Comparison of ENCODE assay signal across 24 cellular contexts in the genomic region with DNA sequence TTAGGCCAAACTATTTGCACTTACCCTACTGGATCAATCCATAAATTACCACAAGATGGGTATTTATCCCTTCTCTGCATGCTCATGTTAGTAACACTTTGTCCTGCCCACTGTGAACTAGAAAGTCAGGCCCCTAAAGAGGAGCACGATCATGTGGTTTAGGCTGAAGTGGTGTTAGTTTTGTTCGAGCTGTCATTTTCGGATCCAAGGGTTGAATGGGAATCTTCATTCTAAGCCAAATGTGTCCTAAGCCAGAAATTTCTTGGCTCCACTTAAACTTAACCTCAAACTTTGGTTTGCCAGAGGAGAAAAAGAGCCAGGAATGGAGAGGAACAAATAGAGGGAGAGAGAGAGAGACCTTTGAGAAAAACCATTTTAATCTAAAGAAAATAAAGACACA.
DNase-seq lines count a peak whose midpoint lies in the region; ATAC-seq, FAIRE-seq and TF ChIP-seq lines count a peak whose summit lies in the region.
"Had no signal": no experiment of that assay in that cellular context is flagged by ENCODE, and none has a peak within 500 bp of the region (broad histone marks: within the 10 kb centered on the region; RNA-seq: fewer than 3 reads in every experiment).

No MANE protein-coding gene starts in this region.

- no peaks in the 10 kb centered on the region for H3K36me3 ChIP-seq in liver (ENCODE audit: control insufficient read depth in 4 of 4, insufficient read depth in 3 of 4, low read depth in 1 of 4, low read length in 3 of 4)
- no peaks in the 10 kb centered on the region for H3K36me3 ChIP-seq in HepG2 (replicated peaks in 1 of 2; ENCODE audit: control insufficient read depth in 1 of 2, insufficient read depth in 2 of 2, low read length in 2 of 2)
- H3K36me3 ChIP-seq in mesenchymal stem cell (ENCODE audit: control insufficient read depth in 1 of 2, insufficient read depth in 2 of 2, low read depth in 1 of 2, low read length in 2 of 2), result no peaks in the 10 kb centered on the region
- no peaks in the 10 kb centered on the region for H3K36me3 ChIP-seq in GM23248 (ENCODE audit: low read depth)
- no peaks in the 10 kb centered on the region for H3K36me3 ChIP-seq in OCI-LY7 (ENCODE audit: insufficient read depth, low read length)
- H3K36me3 ChIP-seq: BE2C, SJCRH30 had no signal

- H3K9ac ChIP-seq in liver (ENCODE audit: low read depth in 1 of 2, low read length in 2 of 2) (no peak overlapping the region), HepG2 (ENCODE audit: insufficient read depth, low read depth, low read length) (no peak overlapping the region), mesenchymal stem cell (ENCODE audit: low read length) (peak overlapping the region; percentile 23), GM23248 (no peak overlapping the region)

- H3F3A ChIP-seq in GM23248 (ENCODE audit: insufficient read depth), result no peaks in the 10 kb centered on the region

- intact Hi-C loops in HepG2 (cut with micrococcal nuclease; ENCODE audit: unreplicated experiment) (no loop called here), Right ventricle myocardium superior (cut with DNase I) (no loop called here), OCI-LY7 (cut with micrococcal nuclease; ENCODE audit: unreplicated experiment) (no loop called here)

- H3K79me2 ChIP-seq in HepG2 (ENCODE audit: insufficient read depth, low read length), result no peaks in the 10 kb centered on the region
- no peaks in the 10 kb centered on the region for H3K79me2 ChIP-seq in GM23248 (ENCODE audit: insufficient read depth)
- H3K79me2 ChIP-seq in OCI-LY7 (ENCODE audit: insufficient read depth, low read depth, low read length), result no peaks in the 10 kb centered on the region

- no peak overlapping the region for H2AK5ac ChIP-seq in mesenchymal stem cell (ENCODE audit: low read length, severe bottlenecking)

- H4K8ac ChIP-seq in mesenchymal stem cell (ENCODE audit: low read length), result no peak overlapping the region

- no peaks in the 10 kb centered on the region for H3K79me1 ChIP-seq in mesenchymal stem cell (replicated peaks; ENCODE audit: low read length, poor library complexity, severe bottlenecking)

- no peak for FAIRE-seq in HepG2 (lab: Jason Lieb, UNC)
- FAIRE-seq: GM12892, H1 had no signal

- H2BK120ac ChIP-seq in mesenchymal stem cell (ENCODE audit: low read depth, low read length), result no peak overlapping the region

- TF ChIP-seq EP300 in HepG2 (IDR thresholded peaks at IDR 0.05; ENCODE audit: low read depth in 2 of 2, low read length in 2 of 2) (no peak), HepG2 (CRISPR knock-in tag; IDR thresholded peaks at IDR 0.05; ENCODE audit: borderline replicate concordance) (no peak)

- H3K27ac ChIP-seq in liver (ENCODE audit: low read depth in 1 of 2, low read length in 2 of 2) (peak overlapping the region in 1 of 2 donors; percentile 28), HepG2 (ENCODE audit: extremely low read length, insufficient read depth, low read length) (no peak overlapping the region), mesenchymal stem cell (ENCODE audit: low read length, poor library complexity, severe bottlenecking) (no peak overlapping the region), GM23248 (no peak overlapping the region), OCI-LY7 (ENCODE audit: low read depth, low read length, poor library complexity, severe bottlenecking) (no peak overlapping the region)
- H3K27ac ChIP-seq: SJCRH30 had no signal

- DNase-seq in HepG2 (ENCODE audit: low spot score), result no peak
- DNase-seq in Right ventricle myocardium superior, result no peak
- no peak for DNase-seq in mesenchymal stem cell
- no peak for DNase-seq in GM23248
- DNase-seq in OCI-LY7 (ENCODE audit: low spot score), result no peak
- no peak for DNase-seq in NCI-H774 (lab: John Stamatoyannopoulos, UW)
- DNase-seq: activated CD4-positive, alpha-beta T cell treated with anti-CD3 and anti-CD28 coated beads, Interleukin-2, amount 50 U/mL, for 1 hour; activated CD8-positive, alpha-beta memory T cell treated with anti-CD3 and anti-CD28 coated beads, Interleukin-2, amount 50 U/mL, for 4 hours; activated naive CD8-positive, alpha-beta T cell treated with anti-CD3 and anti-CD28 coated beads, Interleukin-2, amount 50 U/mL, for 24 hours; BE2C; central memory CD4-positive, alpha-beta T cell; COR-L47; DMS79 treated with DMSO at 0.1 percent for 48 hours; islet precursor cell; NCI-H1436 treated with DMSO at 0.1 percent for 48 hours; NCI-H82; PC-3; SJCRH30; stimulated activated CD4-positive, alpha-beta T cell treated with anti-CD3 and anti-CD28 coated beads, Interleukin-12 subunit alpha, Interleukin-12 subunit beta, amount 100 ng/mL, for 4 hours had no signal

- H2BK15ac ChIP-seq in mesenchymal stem cell (ENCODE audit: low read depth, poor library complexity, severe bottlenecking), result no peak overlapping the region

- BruUV-seq in HepG2 (replicated peaks; lab: Mats Ljungman, UMichigan), result no TSS peak
- BruUV-seq in OCI-LY7 (replicated peaks; lab: Mats Ljungman, UMichigan), result no TSS peak

- peak overlapping the region; percentile 5 to 8 for H3K18ac ChIP-seq in mesenchymal stem cell (ENCODE audit: low read depth in 1 of 2, low read length in 2 of 2)

- peak overlapping the region in 1 of 2 experiments; percentile 9 for H3K4ac ChIP-seq in mesenchymal stem cell (ENCODE audit: low read depth in 1 of 2, low read length in 2 of 2)

- 29% methylated on average over 3 of the region's 3 CpGs for WGBS in liver
- 0% methylated on average over 3 of the region's 3 CpGs for WGBS in HepG2 (ENCODE audit: low lambda C conversion rate)
- WGBS in mesenchymal stem cell, result no CpG with 5 or more reads among the region's 3 CpGs
- WGBS in GM23248 (ENCODE audit: low coverage in 1 of 2, low lambda C conversion rate in 2 of 2, missing lambda C conversion rate in 2 of 2), 2 experiments, result 32 to 33% methylated on average over 3 of the region's 3 CpGs

- no peak overlapping the region for H3K14ac ChIP-seq in mesenchymal stem cell (ENCODE audit: low read length in 2 of 2)

- POLR2A ChIA-PET in HepG2 (lab: Yijun Ruan, JAX), result no interaction called here
- POLR2A ChIA-PET in OCI-LY7 (lab: Charles Lee), result interaction anchor here (0.7 kb wide), 1 partner anchor 291 kb away, joined by 3 read pairs; no protein-coding TSS in a partner anchor

- ATAC-seq in HepG2 (no peak), Right ventricle myocardium superior (ENCODE audit: poor library complexity) (peak; percentile 93), HG02763 (IDR thresholded peaks at IDR 0.05; ENCODE audit: unreplicated experiment) (no peak)
- ATAC-seq: activated naive CD8-positive, alpha-beta T cell treated with anti-CD3 and anti-CD28 coated beads, Interleukin-2, amount 50 U/mL, for 24 hours; esophagus mucosa; PC-3 had no signal

- TF ChIP-seq CTCF in liver (IDR thresholded peaks at IDR 0.05; ENCODE audit: low read depth, low read length, missing input control) (no peak), HepG2 (CRISPR knock-in tag; IDR thresholded peaks at IDR 0.05) (no peak), OCI-LY7 (conservative IDR thresholded peaks at IDR 0.05; ENCODE audit: low read length) (no peak)

- no peak overlapping the region for H3K4me2 ChIP-seq in HepG2 (ENCODE audit: low read depth, low read length)
- H3K4me2 ChIP-seq in mesenchymal stem cell (ENCODE audit: low read length, poor library complexity, severe bottlenecking), result no peak overlapping the region
- no peak overlapping the region for H3K4me2 ChIP-seq in GM23248 (ENCODE audit: unreplicated experiment)
- H3K4me2 ChIP-seq in OCI-LY7 (ENCODE audit: low read length), result no peak overlapping the region

- H4K91ac ChIP-seq in mesenchymal stem cell (ENCODE audit: low read length), result no peak overlapping the region

- in situ Hi-C loops in HepG2 (cut with HindIII; ENCODE audit: extremely low pct_ligation_motif_present, low pct_unique_long_range_greater_than_20kb), result no loop called here
- in situ Hi-C loops in GM23248 (cut with MboI), result no loop called here

- H3K4me3 ChIP-seq in liver (ENCODE audit: low read depth in 1 of 3, low read length in 3 of 3) (no peak overlapping the region), HepG2 (replicated peaks in 1 of 3; ENCODE audit: insufficient read depth in 1 of 3, low read depth in 2 of 3, low read length in 3 of 3) (no peak overlapping the region), mesenchymal stem cell (ENCODE audit: insufficient read depth in 1 of 2, low read depth in 1 of 2, low read length in 2 of 2) (peak overlapping the region in 1 of 2 experiments; percentile 52), GM23248 (no peak overlapping the region), OCI-LY7 (ENCODE audit: low read depth, low read length, poor library complexity, severe bottlenecking) (no peak overlapping the region)
- H3K4me3 ChIP-seq: SJCRH30 had no signal

- H3K9me3 ChIP-seq in liver (ENCODE audit: control insufficient read depth in 4 of 4, low read length in 3 of 4), result no peaks in the 10 kb centered on the region
- H3K9me3 ChIP-seq in HepG2 (ENCODE audit: low read length), result peaks cover 22% of the 10 kb centered on the region
- no peaks in the 10 kb centered on the region for H3K9me3 ChIP-seq in mesenchymal stem cell (ENCODE audit: control insufficient read depth, low read length)
- H3K9me3 ChIP-seq in GM23248 (ENCODE audit: low read depth), result no peaks in the 10 kb centered on the region
- no peaks in the 10 kb centered on the region for H3K9me3 ChIP-seq in OCI-LY7 (ENCODE audit: low read length)
- H3K9me3 ChIP-seq: BE2C, SJCRH30 had no signal

- no peak overlapping the region for H2BK5ac ChIP-seq in mesenchymal stem cell (ENCODE audit: low read depth, low read length, poor library complexity, severe bottlenecking)

- no peak for TF ChIP-seq POLR2A in HepG2 (IDR thresholded peaks at IDR 0.05; ENCODE audit: insufficient read depth in 1 of 2, low read depth in 2 of 2, low read length in 2 of 2)

- peak; percentile 15 to 30 for TF ChIP-seq RAD21 in liver (IDR thresholded peaks at IDR 0.05)
- no peak for TF ChIP-seq RAD21 in HepG2 (CRISPR knock-in tag; IDR thresholded peaks at IDR 0.05)

- H3K4me1 ChIP-seq in liver (ENCODE audit: control insufficient read depth in 4 of 4, insufficient read depth in 4 of 4, low read length in 3 of 4) (peaks cover 0 to 18% (median 9%) of the 10 kb centered on the region in 4 donors), HepG2 (ENCODE audit: insufficient read depth, low read length) (no peaks in the 10 kb centered on the region), mesenchymal stem cell (ENCODE audit: control insufficient read depth, insufficient read depth, low read depth, low read length) (no peaks in the 10 kb centered on the region), GM23248 (ENCODE audit: insufficient read depth) (peaks cover 13% of the 10 kb centered on the region; the same call in 1 of the 2 replicates), OCI-LY7 (ENCODE audit: insufficient read depth, low read length, poor library complexity, severe bottlenecking) (no peaks in the 10 kb centered on the region)
- H3K4me1 ChIP-seq: BE2C, SJCRH30 had no signal

- peak overlapping the region in 1 of 2 experiments; percentile 71 for H2BK12ac ChIP-seq in mesenchymal stem cell (ENCODE audit: low read length in 2 of 2)

- H2AFZ ChIP-seq in HepG2 (ENCODE audit: low read length), result no peak overlapping the region
- H2AFZ ChIP-seq in mesenchymal stem cell (ENCODE audit: low read depth, low read length), result no peak overlapping the region
- no peak overlapping the region for H2AFZ ChIP-seq in GM23248
- H2AFZ ChIP-seq in OCI-LY7 (ENCODE audit: low read length), result no peak overlapping the region

- H4K20me1 ChIP-seq in HepG2 (ENCODE audit: insufficient read depth, low read length), result no peaks in the 10 kb centered on the region
- H4K20me1 ChIP-seq in GM23248 (ENCODE audit: insufficient read depth), result no peaks in the 10 kb centered on the region
- no peaks in the 10 kb centered on the region for H4K20me1 ChIP-seq in OCI-LY7 (ENCODE audit: insufficient read depth, low read length)

- H3K23ac ChIP-seq in mesenchymal stem cell (ENCODE audit: low read length in 2 of 2), result no peak overlapping the region

- H3K9me2 ChIP-seq in GM23248 (ENCODE audit: insufficient read depth) (no peaks in the 10 kb centered on the region), OCI-LY7 (ENCODE audit: insufficient read depth, low read length) (no peaks in the 10 kb centered on the region)

- CTCF ChIA-PET in HepG2 (lab: Yijun Ruan, JAX; ENCODE audit: low intra/inter-chr PET ratio, low total read pairs), result no interaction called here
- CTCF ChIA-PET in OCI-LY7 (lab: Charles Lee; ENCODE audit: unreplicated experiment), result no interaction called here

- no peaks in the 10 kb centered on the region for H3K27me3 ChIP-seq in liver (ENCODE audit: control insufficient read depth in 4 of 4, insufficient read depth in 4 of 4, low read length in 3 of 4)
- no peaks in the 10 kb centered on the region for H3K27me3 ChIP-seq in HepG2 (ENCODE audit: control insufficient read depth in 1 of 2, insufficient read depth in 2 of 2, low read length in 2 of 2)
- H3K27me3 ChIP-seq in mesenchymal stem cell (ENCODE audit: control insufficient read depth in 1 of 2, insufficient read depth in 1 of 2, low read length in 2 of 2), result no peaks in the 10 kb centered on the region
- H3K27me3 ChIP-seq in GM23248 (replicated peaks; ENCODE audit: insufficient read depth), result peaks cover 6% of the 10 kb centered on the region; the same call in 1 of the 2 replicates
- H3K27me3 ChIP-seq: BE2C, SJCRH30 had no signal
